ENCODE assay signal across 8 cellular contexts in genomic region chr1:84505167-84506001, GRCh38. TPM values are rescaled to one million over a fixed set of nuclear protein-coding genes. Genes with fewer than 3 reads are reported as not detected.
DNase-seq lines count a peak whose midpoint lies in the region; ATAC-seq and TF ChIP-seq lines count a peak whose summit lies in the region.

No MANE protein-coding gene starts in this region.

- no peaks in the 10 kb centered on the region for H3K9me3 ChIP-seq in WERI-Rb-1 (ENCODE audit: severe bottlenecking)

- peaks cover 39% of the 10 kb centered on the region for H3K4me1 Mint-ChIP-seq in nephron

- no peaks in the 10 kb centered on the region for H3K27me3 Mint-ChIP-seq in nephron (ENCODE audit: low read depth)

- H3K9me3 Mint-ChIP-seq in nephron = peaks cover 20% of the 10 kb centered on the region

- DNase-seq in AG10803 (ENCODE audit: low read depth) = peak; percentile 62
- DNase-seq in GM13976 (ENCODE audit: low spot score) = peak; percentile 78
- DNase-seq in NCI-H1105 (lab: John Stamatoyannopoulos, UW) = peak; percentile 60
- DNase-seq in WERI-Rb-1 = no peak
- peak; percentile 71 for DNase-seq in fibroblast of the aortic adventitia (ENCODE audit: low read depth)
- no peak for DNase-seq in NCI-H128 (lab: John Stamatoyannopoulos, UW; ENCODE audit: unreplicated experiment)

- H3K36me3 Mint-ChIP-seq in nephron (ENCODE audit: low read depth) = peaks cover 37% of the 10 kb centered on the region

- peaks cover 24% of the 10 kb centered on the region for H3K36me3 ChIP-seq in WERI-Rb-1

- ATAC-seq in HG02798 (IDR thresholded peaks at IDR 0.05; ENCODE audit: poor library complexity, unreplicated experiment) = peak; percentile 34

- peak overlapping the region; percentile 96 to 100 (median 98) for H3K4me3 Mint-ChIP-seq in nephron

- TF ChIP-seq CTCF in AG10803 (conservative IDR thresholded peaks at IDR 0.05; ENCODE audit: low read length) (no peak), GM13976 (IDR thresholded peaks at IDR 0.05; ENCODE audit: borderline replicate concordance, control extremely low read depth, extremely low read depth, insufficient read depth, missing control alignments) (no peak), WERI-Rb-1 (IDR thresholded peaks at IDR 0.05; ENCODE audit: low read depth, low read length) (no peak), fibroblast of the aortic adventitia (IDR thresholded peaks at IDR 0.05; ENCODE audit: insufficient read depth, low read length) (no peak), nephron (IDR thresholded peaks at IDR 0.05; ENCODE audit: unreplicated experiment in 3 of 3) (no peak)

- peak overlapping the region; percentile 98 for H3K27ac ChIP-seq in WERI-Rb-1

- H3K27ac Mint-ChIP-seq in nephron = peak overlapping the region; percentile 98 to 99 (median 98)

- in situ Hi-C loops in GM13976 (cut with MboI; ENCODE audit: low sequenced_read_pairs, unreplicated experiment) = no loop called here

- H3K27me3 ChIP-seq in WERI-Rb-1 (ENCODE audit: insufficient read depth, low read depth, severe bottlenecking) = no peaks in the 10 kb centered on the region

- H3K4me3 ChIP-seq in AG10803 (ENCODE audit: low read length) (peak overlapping the region; percentile 93), WERI-Rb-1 (ENCODE audit: low read depth, low read length) (peak overlapping the region; percentile 89), fibroblast of the aortic adventitia (ENCODE audit: low read depth, low read length) (peak overlapping the region; percentile 89)

RNA-seq across cellular contexts. Expression of gene SPATA1, which starts 0.8 kb away (rescaled TPM):
- total RNA-seq in fibroblast of the aortic adventitia (ENCODE audit: low replicate concordance) = 0.41 and 3.0 TPM in 2 replicates

RNA-seq across cellular contexts. Expression of gene GNG5, which starts 1.0 kb away (rescaled TPM):
- 1.6 and 54.1 TPM in 2 replicates for total RNA-seq in fibroblast of the aortic adventitia (ENCODE audit: low replicate concordance)

RNA-seq across cellular contexts. Expression of gene RPF1, which starts 26.3 kb away (rescaled TPM):
- total RNA-seq in fibroblast of the aortic adventitia (ENCODE audit: low replicate concordance) = 17.9 and 51.6 TPM in 2 replicates

Comparison
In these comparisons a context has a peak if more than half of its experiments do, and no peak if none do; other contexts are left out.
1. DNase-seq: peak in AG10803 (single experiment), GM13976 (single experiment), NCI-H1105 (single experiment) and fibroblast of the aortic adventitia (single experiment); none in WERI-Rb-1 (single experiment) and NCI-H128 (single experiment).
2. Peak in every context shown above with its lines, with median percentiles within 50 percentile points of each other: H3K4me3 ChIP-seq.